Comparison of ENCODE assay signal across 8 cellular contexts in genomic region chr3:153026026-153026425, GRCh38.
DNase-seq lines count a peak whose midpoint lies in the region; ATAC-seq and TF ChIP-seq lines count a peak whose summit lies in the region.

No MANE protein-coding gene starts in this region.

- H3K36me3 ChIP-seq in DND-41 (ENCODE audit: insufficient read depth, low read length) (no peaks in the 10 kb centered on the region), stomach (no peaks in the 10 kb centered on the region)

- TF ChIP-seq POLR2A in stomach (IDR thresholded peaks at IDR 0.05) = no peak

- TF ChIP-seq CTCF in DND-41 (IDR thresholded peaks at IDR 0.05; ENCODE audit: borderline replicate concordance, extremely low read depth, low read length, poor library complexity, severe bottlenecking) = peak; percentile 60
- TF ChIP-seq CTCF in fibroblast of the aortic adventitia (IDR thresholded peaks at IDR 0.05; ENCODE audit: insufficient read depth, low read length) = peak; percentile 60
- peak in 4 of 7 experiments; percentile 3 to 55 (median 38) for TF ChIP-seq CTCF in stomach (IDR thresholded peaks at IDR 0.05)

- H3K4me1 ChIP-seq in DND-41 (ENCODE audit: insufficient read depth, low read length) (no peaks in the 10 kb centered on the region), stomach (peaks cover 0 to 12% (median 4%) of the 10 kb centered on the region in 4 donors)

- H3K4me3 ChIP-seq in DND-41 (ENCODE audit: low read depth in 1 of 2, low read length in 2 of 2) (no peak overlapping the region), fibroblast of the aortic adventitia (ENCODE audit: low read depth, low read length) (no peak overlapping the region), stomach (no peak overlapping the region)

- no peak overlapping the region for H2AFZ ChIP-seq in DND-41 (ENCODE audit: low read depth, low read length)

- ATAC-seq in DND-41 (ENCODE audit: insufficient read depth, low read depth) = no peak
- ATAC-seq in HG02938 (IDR thresholded peaks at IDR 0.05; ENCODE audit: unreplicated experiment) = peak; percentile 56
- ATAC-seq in HG03460 (IDR thresholded peaks at IDR 0.05; ENCODE audit: unreplicated experiment) = no peak
- ATAC-seq in GM21619 (IDR thresholded peaks at IDR 0.05; ENCODE audit: unreplicated experiment) = no peak

- H3K27me3 ChIP-seq in DND-41 (ENCODE audit: insufficient read depth, low read length, poor library complexity) = no peaks in the 10 kb centered on the region
- no peaks in the 10 kb centered on the region for H3K27me3 ChIP-seq in stomach

- H3K79me2 ChIP-seq in DND-41 (ENCODE audit: insufficient read depth, low read length) = no peaks in the 10 kb centered on the region

- intact Hi-C loops in stomach (cut with DNase I; ENCODE audit: low total_unique reads) = loop anchor here (5.0 kb wide), 1 partner anchor 741 kb away; no protein-coding TSS in a partner anchor

- no peak overlapping the region for H3K27ac ChIP-seq in DND-41 (ENCODE audit: low read length)
- H3K27ac ChIP-seq in stomach = no peak overlapping the region

- no peaks in the 10 kb centered on the region for H3K9me3 ChIP-seq in DND-41 (ENCODE audit: insufficient read depth, low read length, severe bottlenecking)
- H3K9me3 ChIP-seq in stomach = no peaks in the 10 kb centered on the region

- no peak overlapping the region for H3K4me2 ChIP-seq in DND-41 (ENCODE audit: insufficient read depth, low read length)

- no peak overlapping the region for H3K9ac ChIP-seq in DND-41 (ENCODE audit: low read depth, low read length)

- H4K20me1 ChIP-seq in DND-41 (ENCODE audit: insufficient read depth, low read length) = no peaks in the 10 kb centered on the region

- TF ChIP-seq EP300 in stomach (IDR thresholded peaks at IDR 0.05) = no peak

- 44 to 53% (median 47%) methylated on average over 3 of the region's 3 CpGs for WGBS in stomach, 5 donors

- no peak for DNase-seq in DND-41
- DNase-seq in RPMI8226 = peak; percentile 59
- peak; percentile 76 for DNase-seq in fibroblast of the aortic adventitia (ENCODE audit: low read depth)
- no peak for DNase-seq in stomach
- DNase-seq in GDM1 (lab: John Stamatoyannopoulos, UW) = no peak

Comparison
In these comparisons a context has a peak if more than half of its experiments do, and no peak if none do; other contexts are left out.
1. DNase-seq: peak in RPMI8226 (single experiment) and fibroblast of the aortic adventitia (single experiment); none in DND-41 (single experiment), stomach (single experiment) and GDM1 (single experiment).
2. Peak in every context shown above with its lines, with median percentiles within 50 percentile points of each other: CTCF ChIP-seq.